ENCODE assay signal across 8 cellular contexts in the genomic region with DNA sequence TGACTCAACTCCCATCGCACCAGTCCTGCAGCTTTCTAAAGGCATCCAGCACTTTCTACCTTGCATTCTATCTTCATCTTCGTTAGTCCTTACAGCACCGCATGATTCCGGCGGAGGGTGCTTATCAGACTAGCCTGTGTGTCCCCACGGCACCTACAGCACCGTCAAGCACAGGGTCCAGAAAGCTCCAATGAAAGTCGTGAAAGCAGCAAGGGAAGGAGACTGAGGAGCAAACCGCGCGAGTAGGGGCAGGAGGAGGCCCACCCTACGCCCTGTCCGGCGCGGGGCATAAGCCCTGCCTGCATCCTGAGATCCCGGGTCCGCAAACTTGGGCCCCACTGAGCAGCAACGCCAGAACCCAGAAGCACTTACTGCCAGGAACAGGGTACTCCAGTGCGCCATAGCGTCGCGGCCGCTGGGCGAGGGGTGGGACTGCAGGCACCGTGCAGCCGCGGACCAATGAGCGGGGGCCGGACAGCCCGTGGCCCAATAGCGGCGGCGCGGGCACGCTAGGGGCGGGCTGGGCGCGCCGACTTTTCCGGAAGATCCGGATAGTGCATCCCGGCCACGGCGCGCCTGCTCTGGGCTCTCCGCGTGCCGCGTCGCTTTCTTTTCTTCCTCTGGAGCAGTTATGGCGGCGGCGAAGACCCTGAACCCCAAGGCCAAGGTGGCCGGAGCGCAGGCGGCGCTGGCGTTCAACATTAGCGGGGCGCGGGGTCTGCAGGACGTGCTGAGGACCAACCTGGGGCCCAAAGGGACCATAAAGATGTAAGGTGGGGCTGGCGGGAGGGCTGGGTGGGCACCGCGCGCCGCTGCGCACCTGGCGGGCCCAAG.
A peak's percentile ranks its signal among the peaks of the same experiment; 100 is the strongest.
DNase-seq lines count a peak whose midpoint lies in the region; ATAC-seq and TF ChIP-seq lines count a peak whose summit lies in the region.

No MANE protein-coding gene starts in this region.

- H3K27me3 Mint-ChIP-seq in neural crest cell (ENCODE audit: low read depth) = no peaks in the 10 kb centered on the region

- no peaks in the 10 kb centered on the region for H4K20me1 ChIP-seq in HCT116 (ENCODE audit: insufficient read depth)
- H4K20me1 ChIP-seq in MM.1S (ENCODE audit: insufficient read depth, low read length) = no peaks in the 10 kb centered on the region

- H3K9me2 ChIP-seq in HCT116 (ENCODE audit: insufficient read depth) (no peaks in the 10 kb centered on the region), MM.1S (replicated peaks; ENCODE audit: insufficient read depth, low read length) (no peaks in the 10 kb centered on the region)

- peak overlapping the region; percentile 96 for H3K4me3 Mint-ChIP-seq in neural crest cell

- peaks cover 61% of the 10 kb centered on the region for H3K79me2 ChIP-seq in HCT116 (ENCODE audit: insufficient read depth, low read length)
- peaks cover 57% of the 10 kb centered on the region for H3K79me2 ChIP-seq in MM.1S (ENCODE audit: low read length)

- POLR2A ChIA-PET in HCT116 (lab: Charles Lee) = interaction anchor here (0.7 to 1.0 kb wide), 2 partner anchors 9 to 19 kb away, joined by 3 read pairs; no protein-coding TSS in a partner anchor

- H3K36me3 ChIP-seq in HCT116 (ENCODE audit: control insufficient read depth in 1 of 2, insufficient read depth in 2 of 2, low read length in 2 of 2) = peaks cover 5 to 14% of the 10 kb centered on the region in 2 experiments; a peak in 1 of 4 replicates
- H3K36me3 ChIP-seq in MM.1S (replicated peaks; ENCODE audit: insufficient read depth, low read length) = no peaks in the 10 kb centered on the region
- peaks cover 5 to 20% (median 17%) of the 10 kb centered on the region in 4 donors for H3K36me3 ChIP-seq in stomach

- H3K27ac ChIP-seq in HCT116 (ENCODE audit: low read depth, low read length) (peak overlapping the region; percentile 80), MM.1S (ENCODE audit: low read length) (peak overlapping the region; percentile 45; the same call in 1 of the 2 replicates), stomach (peak overlapping the region; percentile 91 to 98 (median 95))

- no peak for TF ChIP-seq RAD21 in HCT116 (IDR thresholded peaks at IDR 0.05; ENCODE audit: low read depth)

- H3K4me1 ChIP-seq in HCT116 (ENCODE audit: control insufficient read depth in 1 of 2, insufficient read depth in 2 of 2, low read length in 2 of 2) (peaks cover 4 to 15% of the 10 kb centered on the region in 2 experiments; a peak in 3 of 4 replicates), MM.1S (ENCODE audit: low read length) (0 out of 2 replicates have a peak, but pooled peaks cover 6% of the 10 kb centered on the region), stomach (peaks cover 15 to 69% (median 31%) of the 10 kb centered on the region in 4 donors)

- RAD21 ChIA-PET in HCT116 (lab: Charles Lee; ENCODE audit: low non-redundant PET in 1 of 2, low total read pairs in 2 of 2, uncharacterized antibody in 2 of 2, unreplicated experiment in 2 of 2) = no interaction called here

- peak; percentile 99 for ATAC-seq in HCT116

- H3K4me2 ChIP-seq in HCT116 (ENCODE audit: low read length) = peak overlapping the region; percentile 75
- H3K4me2 ChIP-seq in MM.1S (ENCODE audit: low read depth, low read length) = peak overlapping the region; percentile 48; the same call in 1 of the 2 replicates

- H3K27ac Mint-ChIP-seq in neural crest cell (ENCODE audit: unreplicated experiment) = peak overlapping the region; percentile 93

- peaks cover 24% of the 10 kb centered on the region for H3K4me1 Mint-ChIP-seq in neural crest cell

- H2AFZ ChIP-seq in HCT116 (ENCODE audit: low read depth, low read length, poor library complexity, severe bottlenecking) (peak overlapping the region; percentile 28), MM.1S (ENCODE audit: low read length) (peak overlapping the region; percentile 86)

- peak; percentile 85 for TF ChIP-seq POLR2A in HCT116 (IDR thresholded peaks at IDR 0.05; ENCODE audit: borderline replicate concordance, extremely low read depth, insufficient read depth, insufficient read length)
- no peak for TF ChIP-seq POLR2A in stomach (IDR thresholded peaks at IDR 0.05)

- H3K9me3 ChIP-seq in HCT116 (ENCODE audit: control insufficient read depth in 1 of 2, insufficient read depth in 1 of 2, low read depth in 1 of 2, low read length in 2 of 2) (no peaks in the 10 kb centered on the region), MM.1S (replicated peaks; ENCODE audit: insufficient read depth, low read length) (no peaks in the 10 kb centered on the region), stomach (no peaks in the 10 kb centered on the region)

- CTCF ChIA-PET in HCT116 (lab: Charles Lee) = no interaction called here

- intact Hi-C loops in HCT116 (cut with micrococcal nuclease) = loop anchor here (10.0 kb wide), 1 partner anchor 686 kb away; no protein-coding TSS in a partner anchor
- intact Hi-C loops in stomach (cut with DNase I; ENCODE audit: low total_unique reads) = no loop called here

- H3K9me3 Mint-ChIP-seq in neural crest cell = no peaks in the 10 kb centered on the region

- H3K27me3 ChIP-seq in HCT116 (ENCODE audit: insufficient read depth, low read length) = no peaks in the 10 kb centered on the region
- no peaks in the 10 kb centered on the region for H3K27me3 ChIP-seq in MM.1S (replicated peaks; ENCODE audit: insufficient read depth, low read length)
- H3K27me3 ChIP-seq in stomach = no peaks in the 10 kb centered on the region

- 0 to 1% (median 0%) methylated on average over 20 to 69 of the region's 69 CpGs for WGBS in stomach, 5 donors

- peak overlapping the region; percentile 89 for H3K9ac ChIP-seq in HCT116 (ENCODE audit: low read length)
- H3K9ac ChIP-seq in MM.1S (ENCODE audit: low read length) = peak overlapping the region; percentile 80

- H3K4me3 ChIP-seq in HCT116 (replicated peaks in 1 of 2; ENCODE audit: low read depth in 1 of 2, low read length in 2 of 2) (peak overlapping the region; percentile 81 to 97), MM.1S (ENCODE audit: low read length) (peak overlapping the region; percentile 86), fibroblast of villous mesenchyme (ENCODE audit: low read depth, low read length) (peak overlapping the region; percentile 97), stomach (peak overlapping the region; percentile 89 to 99 (median 98))

- no peaks in the 10 kb centered on the region for H3F3A ChIP-seq in MM.1S (ENCODE audit: insufficient read depth, low read length)

- BruUV-seq in HCT116 (replicated peaks; lab: Mats Ljungman, UMichigan) = TSS peak; percentile 78

- peak; percentile 83 for DNase-seq in GF-D8 (lab: John Stamatoyannopoulos, UW)
- DNase-seq in HCT116 (ENCODE audit: low read depth, low spot score) = peak; percentile 60
- peak; percentile 91 for DNase-seq in MM.1S
- peak; percentile 87 to 95 for DNase-seq in SHP77 (lab: John Stamatoyannopoulos, UW)
- peak; percentile 87 for DNase-seq in activated gamma-delta T cell (lab: John Stamatoyannopoulos, UW)
- peak; percentile 90 for DNase-seq in fibroblast of villous mesenchyme (ENCODE audit: low read depth)
- DNase-seq in neural crest cell (ENCODE audit: low read depth, low spot score) = peak; percentile 82
- peak; percentile 94 for DNase-seq in stomach

- no peaks in the 10 kb centered on the region for H3K36me3 Mint-ChIP-seq in neural crest cell (ENCODE audit: low read depth)

- no peak for TF ChIP-seq EP300 in stomach (IDR thresholded peaks at IDR 0.05)

- TF ChIP-seq CTCF in HCT116 (IDR thresholded peaks at IDR 0.05 in 2 of 3, conservative IDR thresholded peaks at IDR 0.05 in 1 of 3; ENCODE audit: borderline replicate concordance in 1 of 3, insufficient read depth in 1 of 3, low read depth in 2 of 3, low read length in 2 of 3) = no peak
- TF ChIP-seq CTCF in MM.1S (IDR thresholded peaks at IDR 0.05; ENCODE audit: low read length) = no peak
- no peak for TF ChIP-seq CTCF in fibroblast of villous mesenchyme (IDR thresholded peaks at IDR 0.05; ENCODE audit: insufficient read depth, low read depth, low read length)
- no peak for TF ChIP-seq CTCF in neural crest cell (conservative IDR thresholded peaks at IDR 0.05)
- peak in 4 of 7 experiments; percentile 8 to 25 (median 18) for TF ChIP-seq CTCF in stomach (IDR thresholded peaks at IDR 0.05)

TF ChIP-seq in HCT116, 20 proteins besides CTCF, POLR2A, EP300 and RAD21:
- TF ChIP-seq POLR2AphosphoS5 (IDR thresholded peaks at IDR 0.05; ENCODE audit: low read depth, low read length) (peak; percentile 88), TCF7L2 (IDR thresholded peaks at IDR 0.05; ENCODE audit: borderline replicate concordance, extremely low read depth, insufficient read depth, insufficient read length) (peak; percentile 40), CBX3 (IDR thresholded peaks at IDR 0.05; ENCODE audit: low read depth) (no peak), ELF1 (IDR thresholded peaks at IDR 0.05; ENCODE audit: borderline replicate concordance, low read depth) (peak; percentile 59), SIN3A (IDR thresholded peaks at IDR 0.05; ENCODE audit: low read depth) (peak; percentile 85), YY1 (IDR thresholded peaks at IDR 0.05; ENCODE audit: extremely low read depth, insufficient replicate concordance, low read depth, low read length) (peak; percentile 79), ZFX (IDR thresholded peaks at IDR 0.05) (peak; percentile 47; the same call in 1 of the 2 replicates), CEBPB (IDR thresholded peaks at IDR 0.05; ENCODE audit: low read depth) (no peak), EZH2phosphoT487 (IDR thresholded peaks at IDR 0.05; ENCODE audit: borderline replicate concordance) (no peak), SP1 (IDR thresholded peaks at IDR 0.05; ENCODE audit: low read depth) (peak; percentile 90)
- TF ChIP-seq, protein P1, sequence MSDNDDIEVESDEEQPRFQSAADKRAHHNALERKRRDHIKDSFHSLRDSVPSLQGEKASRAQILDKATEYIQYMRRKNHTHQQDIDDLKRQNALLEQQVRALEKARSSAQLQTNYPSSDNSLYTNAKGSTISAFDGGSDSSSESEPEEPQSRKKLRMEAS (IDR thresholded peaks at IDR 0.05) = peak; percentile 91
- TF ChIP-seq, protein P2, sequence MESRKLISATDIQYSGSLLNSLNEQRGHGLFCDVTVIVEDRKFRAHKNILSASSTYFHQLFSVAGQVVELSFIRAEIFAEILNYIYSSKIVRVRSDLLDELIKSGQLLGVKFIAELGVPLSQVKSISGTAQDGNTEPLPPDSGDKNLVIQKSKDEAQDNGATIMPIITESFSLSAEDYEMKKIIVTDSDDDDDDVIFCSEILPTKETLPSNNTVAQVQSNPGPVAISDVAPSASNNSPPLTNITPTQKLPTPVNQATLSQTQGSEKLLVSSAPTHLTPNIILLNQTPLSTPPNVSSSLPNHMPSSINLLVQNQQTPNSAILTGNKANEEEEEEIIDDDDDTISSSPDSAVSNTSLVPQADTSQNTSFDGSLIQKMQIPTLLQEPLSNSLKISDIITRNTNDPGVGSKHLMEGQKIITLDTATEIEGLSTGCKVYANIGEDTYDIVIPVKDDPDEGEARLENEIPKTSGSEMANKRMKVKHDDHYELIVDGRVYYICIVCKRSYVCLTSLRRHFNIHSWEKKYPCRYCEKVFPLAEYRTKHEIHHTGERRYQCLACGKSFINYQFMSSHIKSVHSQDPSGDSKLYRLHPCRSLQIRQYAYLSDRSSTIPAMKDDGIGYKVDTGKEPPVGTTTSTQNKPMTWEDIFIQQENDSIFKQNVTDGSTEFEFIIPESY (IDR thresholded peaks at IDR 0.05; ENCODE audit: extremely low read depth, insufficient replicate concordance, low read length) = peak; percentile 32

Comparison
In these comparisons a context has a peak if more than half of its experiments do, and no peak if none do; other contexts are left out.
1. Peak in every context shown above with its lines: DNase-seq, ATAC-seq, H3K4me3 ChIP-seq and H3K27ac ChIP-seq.
2. H3K27ac ChIP-seq: peak in every context shown above with its lines; median percentile 95 in stomach; 80 in HCT116; 45 in MM.1S.
3. CTCF ChIP-seq: peak in stomach (4 of 7); none in HCT116 (0 of 3), MM.1S (single experiment), fibroblast of villous mesenchyme (single experiment) and neural crest cell (single experiment).